7 cellular contexts compared by ENCODE assay signal in genomic region chr7:74092964-74093339, GRCh38. TPM values are rescaled to one million over a fixed set of nuclear protein-coding genes. Genes with fewer than 3 reads are reported as not detected.
A peak's percentile ranks its signal among the peaks of the same experiment; 100 is the strongest.
DNase-seq lines count a peak whose midpoint lies in the region; ATAC-seq and TF ChIP-seq lines count a peak whose summit lies in the region.

No MANE protein-coding gene starts in this region.

- peaks cover 28% of the 10 kb centered on the region for H3K36me3 ChIP-seq in OCI-LY7 (ENCODE audit: insufficient read depth, low read length)
- H3K36me3 ChIP-seq in smooth muscle cell (ENCODE audit: low read depth) = no peaks in the 10 kb centered on the region

- DNase-seq in OCI-LY7 (ENCODE audit: low spot score) (peak; percentile 85), germinal center (ENCODE audit: low spot score) (peak; percentile 71), smooth muscle cell (lab: John Stamatoyannopoulos, UW; ENCODE audit: unreplicated experiment) (no peak), HuH-7 (ENCODE audit: low spot score) (no peak), NCI-H2029 (lab: John Stamatoyannopoulos, UW) (no peak)

- H4K20me1 ChIP-seq in OCI-LY7 (ENCODE audit: insufficient read depth, low read length) = no peaks in the 10 kb centered on the region
- H4K20me1 ChIP-seq in smooth muscle cell (ENCODE audit: low read depth) = no peaks in the 10 kb centered on the region

- H3K9me3 ChIP-seq in OCI-LY7 (ENCODE audit: low read length) (peaks cover 9% of the 10 kb centered on the region; the same call in 1 of the 2 replicates), smooth muscle cell (replicated peaks; ENCODE audit: low read depth) (no peaks in the 10 kb centered on the region)

- POLR2A ChIA-PET in OCI-LY7 (lab: Charles Lee) = interaction anchor here (0.8 to 2.4 kb wide), 6 partner anchors 8 to 117 kb away, joined by 3 to 12 read pairs (median 4); partner anchors contain the start of genes LAT2 and LIMK1

- 54% methylated on average over 10 of the region's 10 CpGs for WGBS in smooth muscle cell (ENCODE audit: low lambda C conversion rate)

- peak overlapping the region; percentile 91 for H3K9ac ChIP-seq in smooth muscle cell (ENCODE audit: low read depth)

- H3K4me3 ChIP-seq in OCI-LY7 (ENCODE audit: low read depth, low read length, poor library complexity, severe bottlenecking) (peak overlapping the region; percentile 73), smooth muscle cell (no peak overlapping the region)

- peak overlapping the region; percentile 99 for H3K4me2 ChIP-seq in OCI-LY7 (ENCODE audit: low read length)
- H3K4me2 ChIP-seq in smooth muscle cell = peak overlapping the region; percentile 66

- H3K27ac ChIP-seq in OCI-LY7 (ENCODE audit: low read depth, low read length, poor library complexity, severe bottlenecking) = peak overlapping the region; percentile 85
- peak overlapping the region; percentile 93 for H3K27ac ChIP-seq in smooth muscle cell (ENCODE audit: low read depth)

- intact Hi-C loops in OCI-LY7 (cut with micrococcal nuclease; ENCODE audit: unreplicated experiment) = loop anchor here (1.0 to 2.0 kb wide), 2 partner anchors 10 to 82 kb away; partner anchors contain the start of genes EIF4H and LIMK1

- no peaks in the 10 kb centered on the region for H3K9me2 ChIP-seq in OCI-LY7 (ENCODE audit: insufficient read depth, low read length)

- ATAC-seq in GM18858 (IDR thresholded peaks at IDR 0.05; ENCODE audit: unreplicated experiment) (peak; percentile 58), HG02588 (IDR thresholded peaks at IDR 0.05; ENCODE audit: unreplicated experiment) (peak; percentile 68)

- peaks cover 32% of the 10 kb centered on the region for H3F3A ChIP-seq in smooth muscle cell (ENCODE audit: low read depth)

- TF ChIP-seq CTCF in OCI-LY7 (conservative IDR thresholded peaks at IDR 0.05; ENCODE audit: low read length) (no peak), smooth muscle cell (IDR thresholded peaks at IDR 0.05; ENCODE audit: borderline replicate concordance, insufficient read depth, poor library complexity, severe bottlenecking) (no peak)

- H3K79me2 ChIP-seq in OCI-LY7 (ENCODE audit: insufficient read depth, low read depth, low read length) = peaks cover 14% of the 10 kb centered on the region; the same call in 1 of the 2 replicates
- peaks cover 18% of the 10 kb centered on the region for H3K79me2 ChIP-seq in smooth muscle cell (ENCODE audit: low read depth)

- peaks cover 52% of the 10 kb centered on the region for H3K4me1 ChIP-seq in OCI-LY7 (ENCODE audit: insufficient read depth, low read length, poor library complexity, severe bottlenecking)
- peaks cover 32% of the 10 kb centered on the region for H3K4me1 ChIP-seq in smooth muscle cell (ENCODE audit: low read depth)

- no peaks in the 10 kb centered on the region for H3K27me3 ChIP-seq in smooth muscle cell (ENCODE audit: low read depth)

- no TSS peak for BruUV-seq in OCI-LY7 (replicated peaks; lab: Mats Ljungman, UMichigan)

- CTCF ChIA-PET in OCI-LY7 (lab: Charles Lee; ENCODE audit: unreplicated experiment) = no interaction called here

- H2AFZ ChIP-seq in OCI-LY7 (ENCODE audit: low read length) (peak overlapping the region; percentile 11; the same call in 1 of the 2 replicates), smooth muscle cell (ENCODE audit: low read depth) (no peak overlapping the region)

RNA-seq across cellular contexts. Expression of gene LIMK1, which starts 9.3 kb away (rescaled TPM):
- total RNA-seq in OCI-LY7 (2014; rRNA removed; shearing (Covaris generic)) = 21.9 and 31.7 TPM in 2 replicates
- 59.7 and 67.3 TPM in 2 replicates for total RNA-seq in OCI-LY7 (2022)
- total RNA-seq in smooth muscle cell = 22.9 and 29.2 TPM in 2 replicates
- polyA plus RNA-seq in smooth muscle cell = 23.6 and 27.9 TPM in 2 replicates

Comparison
In these comparisons a context has a peak if more than half of its experiments do, and no peak if none do; other contexts are left out.
1. DNase-seq: peak in OCI-LY7 (single experiment) and germinal center (single experiment); none in smooth muscle cell (single experiment), HuH-7 (single experiment) and NCI-H2029 (single experiment).